Comparison of ENCODE assay signal across 27 cellular contexts in the genomic region with DNA sequence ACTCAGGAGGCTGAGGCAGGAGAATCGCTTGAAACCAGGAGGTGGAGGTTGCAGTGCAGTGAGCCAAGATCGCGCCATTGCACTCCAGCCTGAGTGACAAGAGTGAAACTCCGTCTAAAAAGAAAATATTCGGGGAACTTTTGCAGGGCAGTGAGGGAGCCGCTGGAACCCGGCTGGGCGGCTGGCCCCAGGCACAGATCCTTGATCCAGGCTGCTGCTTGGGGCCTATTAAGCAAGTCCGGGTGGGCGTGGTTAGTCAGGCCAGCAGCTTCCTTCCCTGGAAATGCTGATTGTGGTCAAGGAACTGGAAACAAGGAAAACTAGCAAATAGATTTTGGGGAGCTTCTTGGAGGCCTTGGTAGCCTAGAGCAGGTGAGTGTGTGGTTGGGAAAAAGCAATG. TPM values are rescaled to one million over a fixed set of nuclear protein-coding genes. Genes with fewer than 3 reads are reported as not detected.
"Had no signal": no experiment of that assay in that cellular context is flagged by ENCODE, and none has a peak within 500 bp of the region (broad histone marks: within the 10 kb centered on the region; RNA-seq: fewer than 3 reads in every experiment).

No MANE protein-coding gene starts in this region.

- DNase-seq: activated CD4-positive, alpha-beta T cell treated with anti-CD3 and anti-CD28 coated beads for 1 hour; activated CD4-positive, alpha-beta T cell treated with anti-CD3 and anti-CD28 coated beads, Interleukin-2, amount 10 ng/mL, durations not matched to agents 7 days and 5 days; activated CD8-positive, alpha-beta T cell treated with anti-CD3 and anti-CD28 coated beads for 36 hours; activated naive CD8-positive, alpha-beta T cell treated with anti-CD3 and anti-CD28 coated beads, Interleukin-2, amount 50 U/mL, for 24 hours; activated T-cell treated with anti-CD3 and anti-CD28 coated beads, Interleukin-2, amount 50 U/mL, for 48 hours; aorta; cerebellar nuclear complex; lower lobe of right lung; mucosa of descending colon; nephron progenitor cell; stimulated activated CD4-positive, alpha-beta T cell treated with anti-CD3 and anti-CD28 coated beads, Interleukin-1b, Interleukin-23, amount 100 ng/mL, for 48 hours; stimulated activated CD4-positive, alpha-beta T cell treated with anti-CD3 and anti-CD28 coated beads, Interleukin-4, amount 100 ng/mL, for 4 hours; stimulated activated CD8-positive, alpha-beta memory T cell treated with anti-CD3 and anti-CD28 coated beads, Interleukin-4, amount 100 ng/mL, for 48 hours; stimulated activated naive CD8-positive, alpha-beta T cell treated with anti-CD3 and anti-CD28 coated beads, Interleukin-15, amount 100 ng/mL, for 72 hours; SW 1271; T-helper 2 cell; transverse colon had no signal

- H3K27ac ChIP-seq: body of pancreas, coronary artery, lower lobe of right lung, suprapubic skin, transverse colon had no signal

- H3K36me3 ChIP-seq: ovary had no signal

- H3K27me3 ChIP-seq: body of pancreas, ovary, suprapubic skin, transverse colon had no signal

- H3K9me3 Mint-ChIP-seq: activated CD4-positive, alpha-beta T cell treated with anti-CD3 and anti-CD28 coated beads, Interleukin-2, amount 10 ng/mL, durations not matched to agents 7 days and 5 days; activated CD8-positive, alpha-beta T cell treated with anti-CD3 and anti-CD28 coated beads for 36 hours; activated naive CD4-positive, alpha-beta T cell treated with anti-CD3 and anti-CD28 coated beads, Interleukin-2, amount 50 U/mL, for 24 hours; activated naive CD8-positive, alpha-beta T cell treated with anti-CD3 and anti-CD28 coated beads, Interleukin-2, amount 50 U/mL, for 24 hours; activated T-helper 2 cell treated with anti-CD3 and anti-CD28 coated beads, Interferon-gamma antibody, Interleukin-2, Interleukin-4, amounts not matched to agents 10 μg/mL and 5 μg/mL and 100 μg/mL, durations not matched to agents 14 hours and 24 hours and 36 hours; nephron progenitor cell; stimulated activated memory B cell treated with anti-CD40 and anti-IgM and Interleukin-4, amounts not matched to agents 10 μg/mL and 1 μg/mL and 100 μg/mL, for 72 hours; stimulated activated naive CD8-positive, alpha-beta T cell treated with anti-CD3 and anti-CD28 coated beads, Interleukin-15, amount 100 ng/mL, for 72 hours had no signal

- H3K9me3 ChIP-seq: body of pancreas, lower lobe of right lung, mucosa of descending colon, ovary, suprapubic skin, transverse colon had no signal

- H3K4me2 ChIP-seq: smooth muscle cell had no signal

- H3K4me3 ChIP-seq: body of pancreas, coronary artery, lower lobe of right lung, mucosa of descending colon, ovary, smooth muscle cell, suprapubic skin, transverse colon had no signal

- H3K27ac Mint-ChIP-seq: activated CD8-positive, alpha-beta T cell treated with anti-CD3 and anti-CD28 coated beads for 36 hours; activated naive CD4-positive, alpha-beta T cell treated with anti-CD3 and anti-CD28 coated beads, Interleukin-2, amount 50 U/mL, for 24 hours; activated naive CD8-positive, alpha-beta T cell treated with anti-CD3 and anti-CD28 coated beads, Interleukin-2, amount 50 U/mL, for 24 hours; activated T-helper 2 cell treated with anti-CD3 and anti-CD28 coated beads, Interferon-gamma antibody, Interleukin-2, Interleukin-4, amounts not matched to agents 10 μg/mL and 5 μg/mL and 100 μg/mL, durations not matched to agents 14 hours and 24 hours and 36 hours; progenitor cell of endocrine pancreas had no signal

- ATAC-seq: activated CD8-positive, alpha-beta T cell treated with anti-CD3 and anti-CD28 coated beads for 36 hours; activated naive CD8-positive, alpha-beta T cell treated with anti-CD3 and anti-CD28 coated beads, Interleukin-2, amount 50 U/mL, for 24 hours; body of pancreas; mucosa of descending colon; stimulated activated memory B cell treated with anti-CD40 and anti-IgM and Interleukin-4, amounts not matched to agents 10 μg/mL and 1 μg/mL and 100 μg/mL, for 72 hours; stimulated activated naive CD8-positive, alpha-beta T cell treated with anti-CD3 and anti-CD28 coated beads, Interleukin-15, amount 100 ng/mL, for 72 hours had no signal

- H3K27me3 Mint-ChIP-seq: activated CD4-positive, alpha-beta T cell treated with anti-CD3 and anti-CD28 coated beads, Interleukin-2, amount 10 ng/mL, durations not matched to agents 7 days and 5 days; activated CD8-positive, alpha-beta T cell treated with anti-CD3 and anti-CD28 coated beads for 36 hours; activated naive CD4-positive, alpha-beta T cell treated with anti-CD3 and anti-CD28 coated beads, Interleukin-2, amount 50 U/mL, for 24 hours; activated naive CD8-positive, alpha-beta T cell treated with anti-CD3 and anti-CD28 coated beads, Interleukin-2, amount 50 U/mL, for 24 hours; progenitor cell of endocrine pancreas; stimulated activated memory B cell treated with anti-CD40 and anti-IgM and Interleukin-4, amounts not matched to agents 10 μg/mL and 1 μg/mL and 100 μg/mL, for 72 hours; stimulated activated naive CD8-positive, alpha-beta T cell treated with anti-CD3 and anti-CD28 coated beads, Interleukin-15, amount 100 ng/mL, for 72 hours had no signal

- H3K4me3 Mint-ChIP-seq: activated CD4-positive, alpha-beta T cell treated with anti-CD3 and anti-CD28 coated beads, Interleukin-2, amount 10 ng/mL, durations not matched to agents 7 days and 5 days; activated CD8-positive, alpha-beta T cell treated with anti-CD3 and anti-CD28 coated beads for 36 hours; activated naive CD4-positive, alpha-beta T cell treated with anti-CD3 and anti-CD28 coated beads, Interleukin-2, amount 50 U/mL, for 24 hours; activated naive CD8-positive, alpha-beta T cell treated with anti-CD3 and anti-CD28 coated beads, Interleukin-2, amount 50 U/mL, for 24 hours; nephron progenitor cell; stimulated activated memory B cell treated with anti-CD40 and anti-IgM and Interleukin-4, amounts not matched to agents 10 μg/mL and 1 μg/mL and 100 μg/mL, for 72 hours; stimulated activated naive CD8-positive, alpha-beta T cell treated with anti-CD3 and anti-CD28 coated beads, Interleukin-15, amount 100 ng/mL, for 72 hours had no signal

- H3K4me1 Mint-ChIP-seq: activated CD4-positive, alpha-beta T cell treated with anti-CD3 and anti-CD28 coated beads, Interleukin-2, amount 10 ng/mL, durations not matched to agents 7 days and 5 days; activated naive CD4-positive, alpha-beta T cell treated with anti-CD3 and anti-CD28 coated beads, Interleukin-2, amount 50 U/mL, for 24 hours; activated naive CD8-positive, alpha-beta T cell treated with anti-CD3 and anti-CD28 coated beads, Interleukin-2, amount 50 U/mL, for 24 hours; nephron progenitor cell; stimulated activated naive CD8-positive, alpha-beta T cell treated with anti-CD3 and anti-CD28 coated beads, Interleukin-15, amount 100 ng/mL, for 72 hours had no signal

- H3K4me1 ChIP-seq: body of pancreas, suprapubic skin, transverse colon had no signal

RNA-seq across cellular contexts. Expression of gene SNX22, which starts 17.9 kb away (rescaled TPM):
- total RNA-seq: smooth muscle cell had no signal
- polyA plus RNA-seq: fibroblast of lung had no signal
